ENCODE assay signal across 1 cellular context in genomic region chr9:128504485-128505413, GRCh38.
TF ChIP-seq lines count a peak whose summit lies in the region.

A gene with protein sequence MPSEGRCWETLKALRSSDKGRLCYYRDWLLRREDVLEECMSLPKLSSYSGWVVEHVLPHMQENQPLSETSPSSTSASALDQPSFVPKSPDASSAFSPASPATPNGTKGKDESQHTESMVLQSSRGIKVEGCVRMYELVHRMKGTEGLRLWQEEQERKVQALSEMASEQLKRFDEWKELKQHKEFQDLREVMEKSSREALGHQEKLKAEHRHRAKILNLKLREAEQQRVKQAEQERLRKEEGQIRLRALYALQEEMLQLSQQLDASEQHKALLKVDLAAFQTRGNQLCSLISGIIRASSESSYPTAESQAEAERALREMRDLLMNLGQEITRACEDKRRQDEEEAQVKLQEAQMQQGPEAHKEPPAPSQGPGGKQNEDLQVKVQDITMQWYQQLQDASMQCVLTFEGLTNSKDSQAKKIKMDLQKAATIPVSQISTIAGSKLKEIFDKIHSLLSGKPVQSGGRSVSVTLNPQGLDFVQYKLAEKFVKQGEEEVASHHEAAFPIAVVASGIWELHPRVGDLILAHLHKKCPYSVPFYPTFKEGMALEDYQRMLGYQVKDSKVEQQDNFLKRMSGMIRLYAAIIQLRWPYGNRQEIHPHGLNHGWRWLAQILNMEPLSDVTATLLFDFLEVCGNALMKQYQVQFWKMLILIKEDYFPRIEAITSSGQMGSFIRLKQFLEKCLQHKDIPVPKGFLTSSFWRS (plus strand): TSS chr9:128504719. CDS start chr9:128504806, 87 bp downstream.

TF ChIP-seq in K562, 482 proteins besides CTCF, POLR2A, EP300 and RAD21 (continued from another document):
- TF ChIP-seq, protein P1, sequence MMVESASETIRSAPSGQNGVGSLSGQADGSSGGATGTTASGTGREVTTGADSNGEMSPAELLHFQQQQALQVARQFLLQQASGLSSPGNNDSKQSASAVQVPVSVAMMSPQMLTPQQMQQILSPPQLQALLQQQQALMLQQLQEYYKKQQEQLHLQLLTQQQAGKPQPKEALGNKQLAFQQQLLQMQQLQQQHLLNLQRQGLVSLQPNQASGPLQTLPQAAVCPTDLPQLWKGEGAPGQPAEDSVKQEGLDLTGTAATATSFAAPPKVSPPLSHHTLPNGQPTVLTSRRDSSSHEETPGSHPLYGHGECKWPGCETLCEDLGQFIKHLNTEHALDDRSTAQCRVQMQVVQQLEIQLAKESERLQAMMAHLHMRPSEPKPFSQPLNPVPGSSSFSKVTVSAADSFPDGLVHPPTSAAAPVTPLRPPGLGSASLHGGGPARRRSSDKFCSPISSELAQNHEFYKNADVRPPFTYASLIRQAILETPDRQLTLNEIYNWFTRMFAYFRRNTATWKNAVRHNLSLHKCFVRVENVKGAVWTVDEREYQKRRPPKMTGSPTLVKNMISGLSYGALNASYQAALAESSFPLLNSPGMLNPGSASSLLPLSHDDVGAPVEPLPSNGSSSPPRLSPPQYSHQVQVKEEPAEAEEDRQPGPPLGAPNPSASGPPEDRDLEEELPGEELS (CRISPR knock-in tag; IDR thresholded peaks at IDR 0.05; ENCODE audit: borderline replicate concordance), result 0 out of 2 replicates have a peak, but pooled peaks have one; percentile 45
- no peak for TF ChIP-seq ZFP30 (CRISPR knock-in tag; IDR thresholded peaks at IDR 0.05; ENCODE audit: borderline replicate concordance)
- TF ChIP-seq RNF2 (IDR thresholded peaks at IDR 0.05), result 0 out of 2 replicates have a peak, but pooled peaks have one; percentile 25
- no peak for TF ChIP-seq BRF1 (IDR thresholded peaks at IDR 0.05; ENCODE audit: borderline replicate concordance, extremely low read depth, insufficient read length)
- TF ChIP-seq SMARCE1 (IDR thresholded peaks at IDR 0.05), result peak; percentile 26; the same call in 1 of the 2 replicates
